In genomic region chr2:13681936-13682335, GRCh38 we compare ENCODE assay signal across 23 cellular contexts.
DNase-seq lines count a peak whose midpoint lies in the region; ATAC-seq and TF ChIP-seq lines count a peak whose summit lies in the region.
"Had no signal": no experiment of that assay in that cellular context is flagged by ENCODE, and none has a peak within 500 bp of the region (broad histone marks: within the 10 kb centered on the region; RNA-seq: fewer than 3 reads in every experiment).

No MANE protein-coding gene starts in this region.

- in situ Hi-C loops in IMR-90 (cut with MboI; ENCODE audit: low sequenced_read_pairs) = no loop called here

- dilution Hi-C loops in IMR-90 (cut with HindIII; ENCODE audit: low sequenced_read_pairs, unreplicated experiment) = no loop called here

- intact Hi-C loops in IMR-90 (cut with micrococcal nuclease) = no loop called here

- H3K4ac ChIP-seq in IMR-90 (ENCODE audit: low read depth, low read length) = no peak overlapping the region

- H3K14ac ChIP-seq in IMR-90 (replicated peaks; ENCODE audit: low read depth, low read length) = no peak overlapping the region

- H2BK120ac ChIP-seq in IMR-90 (ENCODE audit: low read depth, low read length) = peak overlapping the region; percentile 32; the same call in 1 of the 2 replicates

- no peaks in the 10 kb centered on the region for H3K9me1 ChIP-seq in IMR-90 (ENCODE audit: insufficient read depth, low read length)

- no peak overlapping the region for H4K8ac ChIP-seq in IMR-90 (ENCODE audit: low read depth in 2 of 2, low read length in 2 of 2)

- H4K20me1 ChIP-seq in IMR-90 (ENCODE audit: insufficient read depth, low read length) = no peaks in the 10 kb centered on the region

- no peak for TF ChIP-seq CTCF in IMR-90 (conservative IDR thresholded peaks at IDR 0.05; ENCODE audit: low read depth, low read length)

- BruUV-seq in IMR-90 (replicated peaks; lab: Mats Ljungman, UMichigan) = no TSS peak

- ATAC-seq in IMR-90 (ENCODE audit: low read depth) = no peak
- no peak for ATAC-seq in GM21528 (IDR thresholded peaks at IDR 0.05; ENCODE audit: low FRiP score, unreplicated experiment)
- ATAC-seq in HG03095 (IDR thresholded peaks at IDR 0.05; ENCODE audit: unreplicated experiment) = no peak
- ATAC-seq: activated CD4-positive, CD25-positive, alpha-beta regulatory T cell treated with anti-CD3 and anti-CD28 coated beads, Interleukin-2, amount 50 U/mL, for 24 hours; activated CD8-positive, alpha-beta T cell treated with anti-CD3 and anti-CD28 coated beads for 36 hours; effector memory CD8-positive, alpha-beta T cell; HCT116 had no signal

- H3K9me3 ChIP-seq in IMR-90 (ENCODE audit: control insufficient read depth, insufficient read depth, low read length) = peaks cover 17% of the 10 kb centered on the region

- no peak overlapping the region for H4K5ac ChIP-seq in IMR-90 (ENCODE audit: low read depth, low read length)

- POLR2A ChIA-PET in IMR-90 (lab: Charles Lee; ENCODE audit: unreplicated experiment) = no interaction called here

- no peak overlapping the region for H3K18ac ChIP-seq in IMR-90 (ENCODE audit: low read depth, low read length)

- H3K36me3 ChIP-seq in IMR-90 (ENCODE audit: control insufficient read depth, insufficient read depth, low read length) = no peaks in the 10 kb centered on the region

- CTCF ChIA-PET in IMR-90 (lab: Yijun Ruan, JAX) = no interaction called here

- no peaks in the 10 kb centered on the region for H3K27me3 ChIP-seq in IMR-90 (ENCODE audit: control insufficient read depth, insufficient read depth, low read length)

- no peak overlapping the region for H2AK9ac ChIP-seq in IMR-90 (replicated peaks; ENCODE audit: low read depth, low read length, poor library complexity)

- TF ChIP-seq RAD21 in IMR-90 (IDR thresholded peaks at IDR 0.05; ENCODE audit: low read length) = no peak

- H2BK20ac ChIP-seq in IMR-90 (ENCODE audit: low read depth, low read length) = no peak overlapping the region

- H4K91ac ChIP-seq in IMR-90 (ENCODE audit: insufficient read depth, low read depth, low read length) = no peak overlapping the region

- TF ChIP-seq POLR2A in IMR-90 (IDR thresholded peaks at IDR 0.05; ENCODE audit: low read depth, low read length) = no peak

- H2AFZ ChIP-seq in IMR-90 (replicated peaks; ENCODE audit: low read length, poor library complexity) = no peak overlapping the region

- no peak overlapping the region for H3K4me2 ChIP-seq in IMR-90 (ENCODE audit: low read depth, low read length)

- no peak overlapping the region for H2AK5ac ChIP-seq in IMR-90 (ENCODE audit: low read depth, low read length)

- DNase-seq in IMR-90 = peak; percentile 42
- DNase-seq in NOMO-1 treated with DMSO at 0.1 percent for 48 hours (lab: John Stamatoyannopoulos, UW; ENCODE audit: unreplicated experiment) = peak; percentile 72
- DNase-seq in dedifferentiated amniotic fluid mesenchymal stem cell (ENCODE audit: extremely low spot score) = peak; percentile 17
- peak; percentile 4 for DNase-seq in kidney tubule cell (ENCODE audit: low spot score)
- DNase-seq in RKO (ENCODE audit: low spot score) = no peak
- DNase-seq in T-helper 1 cell = no peak
- DNase-seq: activated CD8-positive, alpha-beta T cell treated with anti-CD3 and anti-CD28 coated beads for 36 hours; activated naive CD4-positive, alpha-beta T cell; AML-193; amygdala; cerebellar nuclear complex; effector memory CD8-positive, alpha-beta T cell; hippocampal formation; islet precursor cell; NCI-H146; NCI-H774; occipital lobe; retina had no signal

- H3K9ac ChIP-seq in IMR-90 (ENCODE audit: low read depth, low read length) = no peak overlapping the region

- H3K56ac ChIP-seq in IMR-90 (ENCODE audit: extremely low read depth, insufficient read depth, low read length) = no peak overlapping the region

- peak overlapping the region; percentile 62 for H2BK5ac ChIP-seq in IMR-90 (ENCODE audit: low read depth, low read length, poor library complexity, severe bottlenecking)

- no peaks in the 10 kb centered on the region for H3K4me1 ChIP-seq in IMR-90 (ENCODE audit: control insufficient read depth, insufficient read depth, low read length)

- H3K79me1 ChIP-seq in IMR-90 (ENCODE audit: low read depth in 1 of 2, low read length in 2 of 2) = no peaks in the 10 kb centered on the region

- H2BK15ac ChIP-seq in IMR-90 (ENCODE audit: low read depth, low read length) = no peak overlapping the region

- H3K4me3 ChIP-seq in IMR-90 (ENCODE audit: insufficient read depth, low read depth, low read length) = no peak overlapping the region
- H3K4me3 ChIP-seq: SK-N-MC had no signal

- no peak overlapping the region for H3K27ac ChIP-seq in IMR-90 (ENCODE audit: insufficient read depth, low read length)
- H3K27ac ChIP-seq: SK-N-MC had no signal

- H3K23ac ChIP-seq in IMR-90 (ENCODE audit: low read depth, low read length) = no peak overlapping the region

TF ChIP-seq in IMR-90, 13 proteins besides CTCF, POLR2A, EP300 and RAD21:
- TF ChIP-seq SMC3 (IDR thresholded peaks at IDR 0.05; ENCODE audit: low read depth, low read length) (no peak), CEBPB (IDR thresholded peaks at IDR 0.05; ENCODE audit: low read depth, low read length) (no peak), NFE2L2 (IDR thresholded peaks at IDR 0.05; ENCODE audit: low read depth, low read length) (no peak), MAFK (IDR thresholded peaks at IDR 0.05; ENCODE audit: low read depth, low read length) (no peak), MAZ (IDR thresholded peaks at IDR 0.05; ENCODE audit: borderline replicate concordance, low read depth, low read length) (no peak), BHLHE40 (IDR thresholded peaks at IDR 0.05; ENCODE audit: low read depth, low read length) (no peak), FOS (IDR thresholded peaks at IDR 0.05; ENCODE audit: low read depth, low read length) (no peak), RCOR1 (IDR thresholded peaks at IDR 0.05; ENCODE audit: insufficient replicate concordance, low read length) (no peak), USF2 (IDR thresholded peaks at IDR 0.05; ENCODE audit: low read depth, low read length) (no peak), RFX5 (IDR thresholded peaks at IDR 0.05; ENCODE audit: low read depth, low read length) (no peak), MXI1 (IDR thresholded peaks at IDR 0.05; ENCODE audit: borderline replicate concordance, low read depth, low read length) (no peak), CHD1 (IDR thresholded peaks at IDR 0.05; ENCODE audit: low read depth, low read length) (no peak)
- TF ChIP-seq, protein P1, sequence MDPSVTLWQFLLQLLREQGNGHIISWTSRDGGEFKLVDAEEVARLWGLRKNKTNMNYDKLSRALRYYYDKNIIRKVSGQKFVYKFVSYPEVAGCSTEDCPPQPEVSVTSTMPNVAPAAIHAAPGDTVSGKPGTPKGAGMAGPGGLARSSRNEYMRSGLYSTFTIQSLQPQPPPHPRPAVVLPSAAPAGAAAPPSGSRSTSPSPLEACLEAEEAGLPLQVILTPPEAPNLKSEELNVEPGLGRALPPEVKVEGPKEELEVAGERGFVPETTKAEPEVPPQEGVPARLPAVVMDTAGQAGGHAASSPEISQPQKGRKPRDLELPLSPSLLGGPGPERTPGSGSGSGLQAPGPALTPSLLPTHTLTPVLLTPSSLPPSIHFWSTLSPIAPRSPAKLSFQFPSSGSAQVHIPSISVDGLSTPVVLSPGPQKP (IDR thresholded peaks at IDR 0.05; ENCODE audit: borderline replicate concordance, low read depth, low read length) = no peak

Comparison
In these comparisons a context has a peak if more than half of its experiments do, and no peak if none do; other contexts are left out.
1. DNase-seq: peak in IMR-90 (single experiment), NOMO-1 treated with DMSO at 0.1 percent for 48 hours (single experiment), dedifferentiated amniotic fluid mesenchymal stem cell (single experiment) and kidney tubule cell (single experiment); none in RKO (single experiment) and T-helper 1 cell (0 of 5).